ENCODE assay signal across 1 cellular context in the genomic region with DNA sequence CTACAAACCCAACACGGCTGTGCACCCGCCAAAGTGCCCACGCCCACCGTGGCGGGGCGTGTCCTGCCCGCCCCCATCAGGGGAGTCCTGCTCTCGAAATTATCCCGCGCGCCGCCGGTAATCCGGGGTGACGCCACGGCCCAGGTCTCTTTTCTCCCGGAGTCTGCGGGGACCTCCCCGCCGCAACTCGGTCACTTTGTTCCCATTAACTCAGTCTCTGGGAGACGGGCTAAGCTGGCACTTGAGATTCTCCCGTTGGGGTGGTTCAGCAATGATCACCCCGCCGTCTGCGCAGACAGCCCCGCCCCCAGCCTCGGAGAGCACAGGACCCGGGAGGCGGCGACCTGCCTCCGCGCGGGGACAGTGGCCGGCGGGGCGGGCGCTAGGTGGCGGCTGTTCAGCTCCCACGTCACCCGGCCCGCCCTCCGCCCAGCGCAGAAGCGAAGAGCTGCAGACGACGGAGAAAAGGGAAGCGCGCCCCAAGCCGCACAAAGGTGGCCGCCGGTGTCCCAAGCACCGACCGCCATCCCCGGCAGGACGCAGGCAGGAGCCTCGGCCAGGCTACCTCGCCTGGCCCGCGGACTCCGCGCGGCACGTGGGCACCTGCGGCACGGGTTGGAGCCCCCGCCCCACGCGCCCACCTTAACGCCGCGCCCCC.
TF ChIP-seq lines count a peak whose summit lies in the region.

No MANE protein-coding gene starts in this region.

TF ChIP-seq in HEK293, 187 proteins besides CTCF, POLR2A, EP300 and RAD21 (continued from another document):
- TF ChIP-seq, protein P1, sequence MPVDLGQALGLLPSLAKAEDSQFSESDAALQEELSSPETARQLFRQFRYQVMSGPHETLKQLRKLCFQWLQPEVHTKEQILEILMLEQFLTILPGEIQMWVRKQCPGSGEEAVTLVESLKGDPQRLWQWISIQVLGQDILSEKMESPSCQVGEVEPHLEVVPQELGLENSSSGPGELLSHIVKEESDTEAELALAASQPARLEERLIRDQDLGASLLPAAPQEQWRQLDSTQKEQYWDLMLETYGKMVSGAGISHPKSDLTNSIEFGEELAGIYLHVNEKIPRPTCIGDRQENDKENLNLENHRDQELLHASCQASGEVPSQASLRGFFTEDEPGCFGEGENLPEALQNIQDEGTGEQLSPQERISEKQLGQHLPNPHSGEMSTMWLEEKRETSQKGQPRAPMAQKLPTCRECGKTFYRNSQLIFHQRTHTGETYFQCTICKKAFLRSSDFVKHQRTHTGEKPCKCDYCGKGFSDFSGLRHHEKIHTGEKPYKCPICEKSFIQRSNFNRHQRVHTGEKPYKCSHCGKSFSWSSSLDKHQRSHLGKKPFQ (tag by site-specific recombination; IDR thresholded peaks at IDR 0.05) = no peak
- TF ChIP-seq ZNF341 (tag by site-specific recombination; IDR thresholded peaks at IDR 0.05; ENCODE audit: low read depth) (peak; percentile 92), REPIN1 (tag by site-specific recombination; IDR thresholded peaks at IDR 0.05; ENCODE audit: low read depth) (no peak), ZNF214 (tag by site-specific recombination; IDR thresholded peaks at IDR 0.05; ENCODE audit: borderline replicate concordance) (no peak), KLF8 (tag by site-specific recombination; IDR thresholded peaks at IDR 0.05) (peak; percentile 80), GFI1B (tag by site-specific recombination; IDR thresholded peaks at IDR 0.05) (no peak), SP7 (tag by site-specific recombination; IDR thresholded peaks at IDR 0.05) (peak; percentile 83), ZNF792 (tag by site-specific recombination; IDR thresholded peaks at IDR 0.05) (no peak), ZNF510 (tag by site-specific recombination; IDR thresholded peaks at IDR 0.05; ENCODE audit: insufficient replicate concordance) (no peak), ZNF146 (tag by site-specific recombination; IDR thresholded peaks at IDR 0.05) (no peak)
- TF ChIP-seq, protein P2, sequence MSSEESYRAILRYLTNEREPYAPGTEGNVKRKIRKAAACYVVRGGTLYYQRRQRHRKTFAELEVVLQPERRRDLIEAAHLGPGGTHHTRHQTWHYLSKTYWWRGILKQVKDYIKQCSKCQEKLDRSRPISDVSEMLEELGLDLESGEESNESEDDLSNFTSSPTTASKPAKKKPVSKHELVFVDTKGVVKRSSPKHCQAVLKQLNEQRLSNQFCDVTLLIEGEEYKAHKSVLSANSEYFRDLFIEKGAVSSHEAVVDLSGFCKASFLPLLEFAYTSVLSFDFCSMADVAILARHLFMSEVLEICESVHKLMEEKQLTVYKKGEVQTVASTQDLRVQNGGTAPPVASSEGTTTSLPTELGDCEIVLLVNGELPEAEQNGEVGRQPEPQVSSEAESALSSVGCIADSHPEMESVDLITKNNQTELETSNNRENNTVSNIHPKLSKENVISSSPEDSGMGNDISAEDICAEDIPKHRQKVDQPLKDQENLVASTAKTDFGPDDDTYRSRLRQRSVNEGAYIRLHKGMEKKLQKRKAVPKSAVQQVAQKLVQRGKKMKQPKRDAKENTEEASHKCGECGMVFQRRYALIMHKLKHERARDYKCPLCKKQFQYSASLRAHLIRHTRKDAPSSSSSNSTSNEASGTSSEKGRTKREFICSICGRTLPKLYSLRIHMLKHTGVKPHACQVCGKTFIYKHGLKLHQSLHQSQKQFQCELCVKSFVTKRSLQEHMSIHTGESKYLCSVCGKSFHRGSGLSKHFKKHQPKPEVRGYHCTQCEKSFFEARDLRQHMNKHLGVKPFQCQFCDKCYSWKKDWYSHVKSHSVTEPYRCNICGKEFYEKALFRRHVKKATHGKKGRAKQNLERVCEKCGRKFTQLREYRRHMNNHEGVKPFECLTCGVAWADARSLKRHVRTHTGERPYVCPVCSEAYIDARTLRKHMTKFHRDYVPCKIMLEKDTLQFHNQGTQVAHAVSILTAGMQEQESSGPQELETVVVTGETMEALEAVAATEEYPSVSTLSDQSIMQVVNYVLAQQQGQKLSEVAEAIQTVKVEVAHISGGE (tag by site-specific recombination; conservative IDR thresholded peaks at IDR 0.05; ENCODE audit: low read depth) = no peak
